In genomic region chr5:154271466-154271865, GRCh38 we compare ENCODE assay signal across 1 cellular context.
TF ChIP-seq lines count a peak whose summit lies in the region.

No MANE protein-coding gene starts in this region.

TF ChIP-seq in K562, 482 proteins besides CTCF, POLR2A, EP300 and RAD21 (continued from another document):
- TF ChIP-seq MEIS2 (IDR thresholded peaks at IDR 0.05; ENCODE audit: partially characterized antibody) (peak; percentile 53), ZNF592 (IDR thresholded peaks at IDR 0.05) (no peak), GATAD2B (IDR thresholded peaks at IDR 0.05; ENCODE audit: borderline replicate concordance) (no peak), PBX2 (CRISPR knock-in tag; IDR thresholded peaks at IDR 0.05; ENCODE audit: low read depth) (no peak), PBX2 (tag; conservative IDR thresholded peaks at IDR 0.05; ENCODE audit: low read depth) (peak; percentile 41; the same call in 1 of the 2 replicates)
